In genomic region chr16:50718061-50718760, GRCh38 we compare ENCODE assay signal across 1 cellular context.
TF ChIP-seq lines count a peak whose summit lies in the region.

No MANE protein-coding gene starts in this region.

TF ChIP-seq in HCT116, 20 proteins besides CTCF, POLR2A, EP300 and RAD21 (continued from another document):
- TF ChIP-seq, protein P1, sequence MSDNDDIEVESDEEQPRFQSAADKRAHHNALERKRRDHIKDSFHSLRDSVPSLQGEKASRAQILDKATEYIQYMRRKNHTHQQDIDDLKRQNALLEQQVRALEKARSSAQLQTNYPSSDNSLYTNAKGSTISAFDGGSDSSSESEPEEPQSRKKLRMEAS (IDR thresholded peaks at IDR 0.05), result no peak
- TF ChIP-seq YY1 (IDR thresholded peaks at IDR 0.05; ENCODE audit: extremely low read depth, insufficient replicate concordance, low read depth, low read length), result no peak
- TF ChIP-seq REST (IDR thresholded peaks at IDR 0.05; ENCODE audit: low read depth), result no peak
- no peak for TF ChIP-seq SP1 (IDR thresholded peaks at IDR 0.05; ENCODE audit: low read depth)
- TF ChIP-seq ZNF274 (IDR thresholded peaks at IDR 0.05; ENCODE audit: low read depth, low read length), result no peak
- TF ChIP-seq EGR1 (IDR thresholded peaks at IDR 0.05; ENCODE audit: low read depth), result no peak
- no peak for TF ChIP-seq CBX3 (IDR thresholded peaks at IDR 0.05; ENCODE audit: low read depth)
- TF ChIP-seq EZH2phosphoT487 (IDR thresholded peaks at IDR 0.05; ENCODE audit: borderline replicate concordance), result no peak
- no peak for TF ChIP-seq JUND (IDR thresholded peaks at IDR 0.05)
- no peak for TF ChIP-seq ATF3 (IDR thresholded peaks at IDR 0.05)
- TF ChIP-seq CEBPB (IDR thresholded peaks at IDR 0.05; ENCODE audit: low read depth), result no peak
- no peak for TF ChIP-seq ELF1 (IDR thresholded peaks at IDR 0.05; ENCODE audit: borderline replicate concordance, low read depth)
- TF ChIP-seq TCF7L2 (IDR thresholded peaks at IDR 0.05; ENCODE audit: borderline replicate concordance, extremely low read depth, insufficient read depth, insufficient read length), result no peak
- TF ChIP-seq SIN3A (IDR thresholded peaks at IDR 0.05; ENCODE audit: low read depth), result no peak
- no peak for TF ChIP-seq POLR2AphosphoS5 (IDR thresholded peaks at IDR 0.05; ENCODE audit: low read depth, low read length)
- TF ChIP-seq ZBTB33 (IDR thresholded peaks at IDR 0.05; ENCODE audit: extremely low read depth, insufficient replicate concordance, low read length), result no peak
- no peak for TF ChIP-seq EZH2 (IDR thresholded peaks at IDR 0.05)
- TF ChIP-seq SRF (IDR thresholded peaks at IDR 0.05; ENCODE audit: low read depth), result no peak
